ENCODE assay signal across 9 cellular contexts in the genomic region with DNA sequence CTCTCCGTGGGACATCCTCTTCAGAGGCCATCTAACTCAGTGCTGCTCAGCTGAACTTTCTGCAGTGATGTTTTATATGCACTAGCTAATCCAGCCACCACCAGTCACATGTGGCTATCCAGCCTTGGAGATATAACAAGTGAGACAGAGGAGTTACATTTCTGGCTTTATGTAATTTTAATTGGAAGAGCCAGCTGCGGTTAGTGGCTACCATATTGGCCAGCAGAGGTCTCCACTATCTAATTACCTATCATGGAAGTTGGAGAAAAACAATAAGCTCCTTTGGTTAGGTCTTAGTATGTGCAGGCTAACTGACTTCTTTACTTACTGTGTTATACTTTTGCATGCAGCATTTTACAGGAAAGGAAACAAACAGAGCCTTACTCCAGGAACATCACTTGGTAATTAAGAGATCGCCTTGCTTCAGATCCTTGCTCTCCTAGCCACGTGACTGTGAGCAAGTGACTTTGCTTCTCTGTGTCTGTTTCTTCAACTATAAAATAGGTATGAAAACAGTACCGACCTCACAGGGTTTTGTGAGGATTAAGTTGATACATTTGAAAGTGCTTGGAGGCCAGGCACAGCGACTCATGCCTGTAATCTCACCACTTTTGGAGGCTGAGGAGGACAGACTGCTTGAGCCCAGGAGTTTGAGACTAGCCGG. TPM values are rescaled to one million over a fixed set of nuclear protein-coding genes. Genes with fewer than 3 reads are reported as not detected.
DNase-seq lines count a peak whose midpoint lies in the region; ATAC-seq, FAIRE-seq and TF ChIP-seq lines count a peak whose summit lies in the region.
"Had no signal": no experiment of that assay in that cellular context is flagged by ENCODE, and none has a peak within 500 bp of the region (broad histone marks: within the 10 kb centered on the region; RNA-seq: fewer than 3 reads in every experiment).

No MANE protein-coding gene starts in this region.

- CTCF ChIA-PET in endothelial cell of umbilical vein (lab: Charles Lee): interaction anchor here (0.6 to 2.1 kb wide), 32 partner anchors 8 to 721 kb away, joined by 3 to 73 read pairs (median 5); a partner anchor contains a TSS

- H3K9me3 ChIP-seq in OCI-LY3 (ENCODE audit: insufficient read depth, low read length) (no peaks in the 10 kb centered on the region), endothelial cell of umbilical vein (replicated peaks; ENCODE audit: control insufficient read depth, insufficient read depth, low read length) (no peaks in the 10 kb centered on the region)

- H3K36me3 Mint-ChIP-seq in nephron (ENCODE audit: low read depth): no peaks in the 10 kb centered on the region
- peaks cover 6% of the 10 kb centered on the region for H3K36me3 Mint-ChIP-seq in stimulated activated effector memory CD8-positive, alpha-beta T cell treated with anti-CD3 and anti-CD28 coated beads, Interleukin-12 subunit alpha, Interleukin-12 subunit beta, amount 100 ng/mL, for 72 hours

- no peak overlapping the region for H3K27ac Mint-ChIP-seq in nephron
- H3K27ac Mint-ChIP-seq in stimulated activated effector memory CD8-positive, alpha-beta T cell treated with anti-CD3 and anti-CD28 coated beads, Interleukin-12 subunit alpha, Interleukin-12 subunit beta, amount 100 ng/mL, for 72 hours: no peak overlapping the region

- dilution Hi-C loops in endothelial cell of umbilical vein (cut with MboI; ENCODE audit: extremely low pct_ligation_motif_present, low sequenced_read_pairs): no loop called here

- H3K4me1 ChIP-seq in OCI-LY3 (ENCODE audit: low read length) (0 out of 2 replicates have a peak, but pooled peaks cover 3% of the 10 kb centered on the region), endothelial cell of umbilical vein (ENCODE audit: control insufficient read depth, extremely low read depth, insufficient read depth, low read length) (no peaks in the 10 kb centered on the region)

- H3K27me3 ChIP-seq in OCI-LY3 (ENCODE audit: low read depth, low read length): peaks cover 9% of the 10 kb centered on the region; the same call in 1 of the 2 replicates
- peaks cover 21 to 25% of the 10 kb centered on the region in 2 experiments for H3K27me3 ChIP-seq in endothelial cell of umbilical vein (ENCODE audit: control insufficient read depth in 2 of 2, insufficient read depth in 2 of 2, low read length in 2 of 2)

- ATAC-seq in HG03175 (IDR thresholded peaks at IDR 0.05; ENCODE audit: unreplicated experiment): no peak
- no peak for ATAC-seq in stimulated activated effector memory CD8-positive, alpha-beta T cell treated with anti-CD3 and anti-CD28 coated beads, Interleukin-12 subunit alpha, Interleukin-12 subunit beta, amount 100 ng/mL, for 72 hours

- peaks cover 80% of the 10 kb centered on the region for H3K27me3 Mint-ChIP-seq in nephron (ENCODE audit: low read depth)

- BruUV-seq in endothelial cell of umbilical vein (replicated peaks; lab: Mats Ljungman, UMichigan): no TSS peak

- FAIRE-seq in endothelial cell of umbilical vein (lab: Jason Lieb, UNC): peak; percentile 77
- FAIRE-seq: islet of Langerhans had no signal

- no peak overlapping the region for H3K27ac ChIP-seq in OCI-LY3 (ENCODE audit: low read length)
- no peak overlapping the region for H3K27ac ChIP-seq in endothelial cell of umbilical vein (ENCODE audit: insufficient read depth, low read depth, low read length)

- no peak for TF ChIP-seq POLR2A in endothelial cell of umbilical vein (IDR thresholded peaks at IDR 0.05; ENCODE audit: low read depth, low read length)

- POLR2A ChIA-PET in endothelial cell of umbilical vein (lab: Charles Lee): no interaction called here

- peak; percentile 90 for TF ChIP-seq CTCF in OCI-LY3 (IDR thresholded peaks at IDR 0.05; ENCODE audit: low read depth, low read length)
- TF ChIP-seq CTCF in endothelial cell of umbilical vein (IDR thresholded peaks at IDR 0.05; ENCODE audit: extremely low read depth in 1 of 2, insufficient read depth in 1 of 2, low read depth in 1 of 2, low read length in 2 of 2): peak; percentile 57 to 59
- TF ChIP-seq CTCF in nephron (IDR thresholded peaks at IDR 0.05; ENCODE audit: unreplicated experiment in 3 of 3): peak; percentile 70 to 80 (median 78)

- H3K9ac ChIP-seq in OCI-LY3 (ENCODE audit: low read length): no peak overlapping the region
- no peak overlapping the region for H3K9ac ChIP-seq in endothelial cell of umbilical vein (replicated peaks; ENCODE audit: extremely low read depth, insufficient read depth, low read length)

- peak overlapping the region; percentile 68 for H2AFZ ChIP-seq in OCI-LY3 (ENCODE audit: low read depth, low read length)
- H2AFZ ChIP-seq in endothelial cell of umbilical vein (ENCODE audit: low read depth, low read length): no peak overlapping the region

- H3K36me3 ChIP-seq in OCI-LY3 (replicated peaks; ENCODE audit: low read depth, low read length) (no peaks in the 10 kb centered on the region), endothelial cell of umbilical vein (ENCODE audit: control insufficient read depth in 2 of 2, extremely low read depth in 1 of 2, insufficient read depth in 2 of 2, low read length in 2 of 2) (no peaks in the 10 kb centered on the region)

- H3K9me1 ChIP-seq in endothelial cell of umbilical vein (replicated peaks; ENCODE audit: control insufficient read depth, extremely low read depth, insufficient read depth, low read length): no peaks in the 10 kb centered on the region

- H3K4me1 Mint-ChIP-seq in nephron: peaks cover 19% of the 10 kb centered on the region
- peaks cover 30% of the 10 kb centered on the region for H3K4me1 Mint-ChIP-seq in stimulated activated effector memory CD8-positive, alpha-beta T cell treated with anti-CD3 and anti-CD28 coated beads, Interleukin-12 subunit alpha, Interleukin-12 subunit beta, amount 100 ng/mL, for 72 hours

- intact Hi-C loops in endothelial cell of umbilical vein (cut with micrococcal nuclease): loop anchor here (1.0 kb wide), 2 partner anchors 73 to 148 kb away; no protein-coding TSS in a partner anchor

- H3K4me2 ChIP-seq in OCI-LY3 (ENCODE audit: low read length): peak overlapping the region; percentile 35
- H3K4me2 ChIP-seq in endothelial cell of umbilical vein (ENCODE audit: insufficient read depth, low read length): no peak overlapping the region

- H3K4me3 ChIP-seq in OCI-LY3 (ENCODE audit: low read length): no peak overlapping the region
- no peak overlapping the region for H3K4me3 ChIP-seq in endothelial cell of umbilical vein (replicated peaks in 1 of 3; ENCODE audit: insufficient read depth in 1 of 3, low read depth in 1 of 3, low read length in 3 of 3)

- DNase-seq in COLO829 (ENCODE audit: low spot score) (peak; percentile 71), HCEC 1CT (peak; percentile 28), endothelial cell of umbilical vein (ENCODE audit: low read depth, low spot score) (peak; percentile 67), T-helper 1 cell (no peak)
- DNase-seq in stimulated activated effector memory CD8-positive, alpha-beta T cell treated with anti-CD3 and anti-CD28 coated beads, Interleukin-12 subunit alpha, Interleukin-12 subunit beta, amount 100 ng/mL, for 72 hours (ENCODE audit: low spot score in 2 of 2): no peak

- H3K79me2 ChIP-seq in OCI-LY3 (ENCODE audit: low read length): no peaks in the 10 kb centered on the region
- no peaks in the 10 kb centered on the region for H3K79me2 ChIP-seq in endothelial cell of umbilical vein (ENCODE audit: control insufficient read depth, insufficient read depth, low read length)

- peaks cover under 1% of the 10 kb centered on the region for H3K9me3 Mint-ChIP-seq in nephron
- H3K9me3 Mint-ChIP-seq in stimulated activated effector memory CD8-positive, alpha-beta T cell treated with anti-CD3 and anti-CD28 coated beads, Interleukin-12 subunit alpha, Interleukin-12 subunit beta, amount 100 ng/mL, for 72 hours: no peaks in the 10 kb centered on the region

- H3K4me3 Mint-ChIP-seq in nephron: peak overlapping the region in 1 of 3 experiments; percentile 30
- H3K4me3 Mint-ChIP-seq in stimulated activated effector memory CD8-positive, alpha-beta T cell treated with anti-CD3 and anti-CD28 coated beads, Interleukin-12 subunit alpha, Interleukin-12 subunit beta, amount 100 ng/mL, for 72 hours: no peak overlapping the region

- H4K20me1 ChIP-seq in OCI-LY3 (ENCODE audit: insufficient read depth, low read length) (no peaks in the 10 kb centered on the region), endothelial cell of umbilical vein (replicated peaks; ENCODE audit: control insufficient read depth, extremely low read depth, insufficient read depth, low read length) (no peaks in the 10 kb centered on the region)

RNA-seq across cellular contexts. Expression of a gene that starts 1.6 kb away (rescaled TPM):
- not detected in 2 replicates for total RNA-seq in endothelial cell of umbilical vein
- not detected in 2 replicates for polyA plus RNA-seq in endothelial cell of umbilical vein
- polyA plus RNA-seq in endothelial cell of umbilical vein (2011; cell fraction: cytosol; rRNA removed): not detected in 2 replicates
- not detected in 2 replicates for polyA plus RNA-seq in endothelial cell of umbilical vein (2011; cell fraction: nucleus; rRNA removed)
- not detected in 2 replicates for polyA plus RNA-seq in endothelial cell of umbilical vein (2012)
- not detected in 2 replicates for polyA minus RNA-seq in endothelial cell of umbilical vein
- not detected for polyA minus RNA-seq in endothelial cell of umbilical vein (2011; cell fraction: cytosol; rRNA and poly(A)+ RNA removed)
- polyA minus RNA-seq in endothelial cell of umbilical vein (2011; cell fraction: nucleus; rRNA and poly(A)+ RNA removed): not detected in 2 replicates

RNA-seq across cellular contexts. Expression of a gene that starts 5.3 kb away (rescaled TPM):
- total RNA-seq in endothelial cell of umbilical vein: not detected in 2 replicates
- not detected in 2 replicates for polyA plus RNA-seq in endothelial cell of umbilical vein
- polyA plus RNA-seq in endothelial cell of umbilical vein (2011; cell fraction: cytosol; rRNA removed): not detected in 2 replicates
- not detected in 2 replicates for polyA plus RNA-seq in endothelial cell of umbilical vein (2011; cell fraction: nucleus; rRNA removed)
- polyA plus RNA-seq in endothelial cell of umbilical vein (2012): not detected in 2 replicates
- not detected in 2 replicates for polyA minus RNA-seq in endothelial cell of umbilical vein
- not detected for polyA minus RNA-seq in endothelial cell of umbilical vein (2011; cell fraction: cytosol; rRNA and poly(A)+ RNA removed)
- not detected in 2 replicates for polyA minus RNA-seq in endothelial cell of umbilical vein (2011; cell fraction: nucleus; rRNA and poly(A)+ RNA removed)

RNA-seq across cellular contexts. Expression of a gene that starts 13.7 kb away (rescaled TPM):
- not detected in 2 replicates for total RNA-seq in endothelial cell of umbilical vein
- not detected in 2 replicates for polyA plus RNA-seq in endothelial cell of umbilical vein
- not detected in 2 replicates for polyA plus RNA-seq in endothelial cell of umbilical vein (2011; cell fraction: cytosol; rRNA removed)
- polyA plus RNA-seq in endothelial cell of umbilical vein (2011; cell fraction: nucleus; rRNA removed): not detected in 2 replicates
- not detected in 2 replicates for polyA plus RNA-seq in endothelial cell of umbilical vein (2012)
- not detected in 2 replicates for polyA minus RNA-seq in endothelial cell of umbilical vein
- polyA minus RNA-seq in endothelial cell of umbilical vein (2011; cell fraction: cytosol; rRNA and poly(A)+ RNA removed): not detected
- polyA minus RNA-seq in endothelial cell of umbilical vein (2011; cell fraction: nucleus; rRNA and poly(A)+ RNA removed): not detected in 2 replicates

RNA-seq across cellular contexts. Expression of a gene that starts 19.7 kb away (rescaled TPM):
- not detected in 2 replicates for total RNA-seq in endothelial cell of umbilical vein
- polyA plus RNA-seq in endothelial cell of umbilical vein: not detected in 2 replicates
- polyA plus RNA-seq in endothelial cell of umbilical vein (2011; cell fraction: cytosol; rRNA removed): not detected in 2 replicates
- not detected in 2 replicates for polyA plus RNA-seq in endothelial cell of umbilical vein (2011; cell fraction: nucleus; rRNA removed)
- polyA plus RNA-seq in endothelial cell of umbilical vein (2012): not detected in 2 replicates
- polyA minus RNA-seq in endothelial cell of umbilical vein: not detected in 2 replicates
- polyA minus RNA-seq in endothelial cell of umbilical vein (2011; cell fraction: cytosol; rRNA and poly(A)+ RNA removed): not detected
- polyA minus RNA-seq in endothelial cell of umbilical vein (2011; cell fraction: nucleus; rRNA and poly(A)+ RNA removed): not detected in 2 replicates

RNA-seq across cellular contexts. Expression of a gene that starts 37.4 kb away (rescaled TPM):
- total RNA-seq in endothelial cell of umbilical vein: not detected in 2 replicates
- polyA plus RNA-seq in endothelial cell of umbilical vein: not detected in 2 replicates
- not detected in 2 replicates for polyA plus RNA-seq in endothelial cell of umbilical vein (2011; cell fraction: cytosol; rRNA removed)
- polyA plus RNA-seq in endothelial cell of umbilical vein (2011; cell fraction: nucleus; rRNA removed): not detected in 2 replicates
- polyA plus RNA-seq in endothelial cell of umbilical vein (2012): not detected in 2 replicates
- not detected in 2 replicates for polyA minus RNA-seq in endothelial cell of umbilical vein
- not detected for polyA minus RNA-seq in endothelial cell of umbilical vein (2011; cell fraction: cytosol; rRNA and poly(A)+ RNA removed)
- polyA minus RNA-seq in endothelial cell of umbilical vein (2011; cell fraction: nucleus; rRNA and poly(A)+ RNA removed): not detected in 2 replicates

Comparison
In these comparisons a context has a peak if more than half of its experiments do, and no peak if none do; other contexts are left out.
1. DNase-seq: peak in COLO829 (single experiment), HCEC 1CT (single experiment) and endothelial cell of umbilical vein (single experiment); none in T-helper 1 cell (0 of 5) and stimulated activated effector memory CD8-positive, alpha-beta T cell treated with anti-CD3 and anti-CD28 coated beads, Interleukin-12 subunit alpha, Interleukin-12 subunit beta, amount 100 ng/mL, for 72 hours (0 of 2).
2. Peak in every context shown above with its lines, with median percentiles within 50 percentile points of each other: CTCF ChIP-seq.